ENCODE assay signal across 9 cellular contexts in genomic region chr1:95041491-95042165, GRCh38. TPM values are rescaled to one million over a fixed set of nuclear protein-coding genes. Genes with fewer than 3 reads are reported as not detected.
A peak's percentile ranks its signal among the peaks of the same experiment; 100 is the strongest.
DNase-seq lines count a peak whose midpoint lies in the region; ATAC-seq, FAIRE-seq and TF ChIP-seq lines count a peak whose summit lies in the region.
"Had no signal": no experiment of that assay in that cellular context is flagged by ENCODE, and none has a peak within 500 bp of the region (broad histone marks: within the 10 kb centered on the region; RNA-seq: fewer than 3 reads in every experiment).

No MANE protein-coding gene starts in this region.

- H3K27me3 ChIP-seq in bronchial epithelial cell (ENCODE audit: control insufficient read depth, insufficient read depth, low read length): no peaks in the 10 kb centered on the region
- H3K27me3 ChIP-seq in tibial artery: no peaks in the 10 kb centered on the region
- H3K27me3 ChIP-seq: BLaER1 treated with 17β-estradiol and CSF1 and Interleukin-3, amounts not matched to agents 10 nM and 100 nM had no signal

- intact Hi-C loops in tibial artery (cut with DNase I; ENCODE audit: low total_unique reads): loop anchor here (2.0 kb wide), 1 partner anchor 187 kb away; no protein-coding TSS in a partner anchor

- H3K4me1 ChIP-seq in tibial artery: peaks cover 0 to 20% (median 10%) of the 10 kb centered on the region in 4 donors
- H3K4me1 ChIP-seq: BLaER1 treated with 17β-estradiol and CSF1 and Interleukin-3, amounts not matched to agents 10 nM and 100 nM had no signal

- H3K27ac ChIP-seq in tibial artery: peak overlapping the region; percentile 30 to 70
- H3K27ac ChIP-seq: BLaER1 treated with 17β-estradiol and CSF1 and Interleukin-3, amounts not matched to agents 10 nM and 100 nM had no signal

- H3K4me3 ChIP-seq in bronchial epithelial cell (ENCODE audit: low read depth, low read length): no peak overlapping the region
- no peak overlapping the region for H3K4me3 ChIP-seq in tibial artery
- H3K4me3 ChIP-seq: BLaER1 treated with 17β-estradiol and CSF1 and Interleukin-3, amounts not matched to agents 10 nM and 100 nM had no signal

- H3K36me3 ChIP-seq in bronchial epithelial cell (ENCODE audit: control insufficient read depth, insufficient read depth, low read length): no peaks in the 10 kb centered on the region
- no peaks in the 10 kb centered on the region for H3K36me3 ChIP-seq in tibial artery
- H3K36me3 ChIP-seq: BLaER1 treated with 17β-estradiol and CSF1 and Interleukin-3, amounts not matched to agents 10 nM and 100 nM had no signal

- H3K9me3 ChIP-seq in tibial artery: no peaks in the 10 kb centered on the region
- H3K9me3 ChIP-seq: BLaER1 treated with 17β-estradiol and CSF1 and Interleukin-3, amounts not matched to agents 10 nM and 100 nM had no signal

- DNase-seq in NCI-H1436 (lab: John Stamatoyannopoulos, UW) (peak; percentile 43), NCI-H1436 treated with DMSO at 0.1 percent for 48 hours (lab: John Stamatoyannopoulos, UW) (no peak), NCI-H748 treated with DMSO at 0.1 percent for 48 hours (lab: John Stamatoyannopoulos, UW) (peak; percentile 13), bronchial epithelial cell (ENCODE audit: low read depth) (peak; percentile 74), left kidney (ENCODE audit: low read depth, low spot score) (peak; percentile 89), tibial artery (peak in 1 of 2 donors; percentile 59)

- ATAC-seq in HG03432 (IDR thresholded peaks at IDR 0.05; ENCODE audit: unreplicated experiment): peak; percentile 70
- no peak for ATAC-seq in GM21619 (IDR thresholded peaks at IDR 0.05; ENCODE audit: unreplicated experiment)

- no peak for FAIRE-seq in bronchial epithelial cell (lab: Jason Lieb, UNC)

- TF ChIP-seq CTCF in bronchial epithelial cell (IDR thresholded peaks at IDR 0.05; ENCODE audit: insufficient read depth, low read length, severe bottlenecking) (peak; percentile 74), tibial artery (IDR thresholded peaks at IDR 0.05) (peak; percentile 77 to 84)

RNA-seq across cellular contexts. Expression of gene ALG14, which starts 31.1 kb away (rescaled TPM):
- total RNA-seq in bronchial epithelial cell: 0.53 and 1.3 TPM in 2 replicates
